In the genomic region with DNA sequence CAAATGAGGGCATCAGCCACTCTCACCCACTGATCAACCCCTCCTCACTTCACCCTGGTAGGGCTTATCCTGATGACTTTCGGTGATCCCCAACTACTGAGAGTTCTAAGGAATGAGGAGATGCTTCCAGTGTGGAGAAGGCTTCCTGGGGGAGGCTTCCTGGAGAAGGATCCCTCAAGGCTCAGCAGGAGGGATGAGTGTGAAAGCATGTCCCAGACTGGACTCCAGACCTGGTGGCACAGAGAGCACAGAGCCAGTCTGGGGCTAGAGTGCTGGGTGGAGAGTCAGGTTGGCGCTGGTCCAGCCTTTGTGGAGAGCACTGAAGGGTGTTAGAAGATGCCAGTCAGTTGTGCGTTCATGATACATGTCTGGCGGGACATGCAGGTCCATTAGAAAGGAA, we compare ENCODE assay signal across 8 cellular contexts. TPM values are rescaled to one million over a fixed set of nuclear protein-coding genes. Genes with fewer than 3 reads are reported as not detected.
DNase-seq lines count a peak whose midpoint lies in the region; ATAC-seq, FAIRE-seq and TF ChIP-seq lines count a peak whose summit lies in the region.
"Had no signal": no experiment of that assay in that cellular context is flagged by ENCODE, and none has a peak within 500 bp of the region (broad histone marks: within the 10 kb centered on the region; RNA-seq: fewer than 3 reads in every experiment).

No MANE protein-coding gene starts in this region.

- no peak overlapping the region for H3K4me3 ChIP-seq in heart left ventricle

- intact Hi-C loops in heart left ventricle (cut with DNase I), result loop anchor here in 3 of 10 donors (5.0 kb wide), 3 partner anchors 40 to 85 kb away; a partner anchor contains a TSS

- TF ChIP-seq CTCF in heart left ventricle (IDR thresholded peaks at IDR 0.05), result no peak

- H3K4me3 Mint-ChIP-seq in activated CD4-positive, alpha-beta memory T cell treated with anti-CD3 and anti-CD28 coated beads, Interleukin-2, amount 10 ng/mL, durations not matched to agents 7 days and 5 days, result no peak overlapping the region
- H3K4me3 Mint-ChIP-seq in stimulated activated naive B cell treated with anti-CD40 and anti-IgM and Interleukin-4, amounts not matched to agents 10 μg/mL and 1 μg/mL and 100 μg/mL, for 72 hours, result no peak overlapping the region

- no peaks in the 10 kb centered on the region for H3K27me3 Mint-ChIP-seq in activated CD4-positive, alpha-beta memory T cell treated with anti-CD3 and anti-CD28 coated beads, Interleukin-2, amount 10 ng/mL, durations not matched to agents 7 days and 5 days
- H3K27me3 Mint-ChIP-seq in stimulated activated naive B cell treated with anti-CD40 and anti-IgM and Interleukin-4, amounts not matched to agents 10 μg/mL and 1 μg/mL and 100 μg/mL, for 72 hours, result no peaks in the 10 kb centered on the region

- H3K27ac ChIP-seq in heart left ventricle, result peak overlapping the region; percentile 35 to 90 (median 80)

- peak; percentile 66 to 79 (median 76) for ATAC-seq in heart left ventricle
- no peak for ATAC-seq in stimulated activated naive B cell treated with anti-CD40 and anti-IgM and Interleukin-4, amounts not matched to agents 10 μg/mL and 1 μg/mL and 100 μg/mL, for 72 hours (replicated peaks)

- H3K36me3 ChIP-seq in heart left ventricle, result peaks cover 0 to 98% (median 87%) of the 10 kb centered on the region in 9 donors

- peak overlapping the region; percentile 59 for H3K27ac Mint-ChIP-seq in activated CD4-positive, alpha-beta memory T cell treated with anti-CD3 and anti-CD28 coated beads, Interleukin-2, amount 10 ng/mL, durations not matched to agents 7 days and 5 days
- H3K27ac Mint-ChIP-seq in stimulated activated naive B cell treated with anti-CD40 and anti-IgM and Interleukin-4, amounts not matched to agents 10 μg/mL and 1 μg/mL and 100 μg/mL, for 72 hours, result peak overlapping the region; percentile 66

- peaks cover 73% of the 10 kb centered on the region for H3K36me3 Mint-ChIP-seq in activated CD4-positive, alpha-beta memory T cell treated with anti-CD3 and anti-CD28 coated beads, Interleukin-2, amount 10 ng/mL, durations not matched to agents 7 days and 5 days (ENCODE audit: low read depth)
- peaks cover 40 to 63% of the 10 kb centered on the region in 2 donors for H3K36me3 Mint-ChIP-seq in stimulated activated naive B cell treated with anti-CD40 and anti-IgM and Interleukin-4, amounts not matched to agents 10 μg/mL and 1 μg/mL and 100 μg/mL, for 72 hours

- H3K4me1 Mint-ChIP-seq in activated CD4-positive, alpha-beta memory T cell treated with anti-CD3 and anti-CD28 coated beads, Interleukin-2, amount 10 ng/mL, durations not matched to agents 7 days and 5 days, result peaks cover 61% of the 10 kb centered on the region
- H3K4me1 Mint-ChIP-seq in stimulated activated naive B cell treated with anti-CD40 and anti-IgM and Interleukin-4, amounts not matched to agents 10 μg/mL and 1 μg/mL and 100 μg/mL, for 72 hours, result peaks cover 6 to 8% of the 10 kb centered on the region in 2 donors

- H3K9me3 Mint-ChIP-seq in activated CD4-positive, alpha-beta memory T cell treated with anti-CD3 and anti-CD28 coated beads, Interleukin-2, amount 10 ng/mL, durations not matched to agents 7 days and 5 days, result no peaks in the 10 kb centered on the region
- H3K9me3 Mint-ChIP-seq in stimulated activated naive B cell treated with anti-CD40 and anti-IgM and Interleukin-4, amounts not matched to agents 10 μg/mL and 1 μg/mL and 100 μg/mL, for 72 hours, result no peaks in the 10 kb centered on the region

- CTCF ChIA-PET in activated CD4-positive, alpha-beta memory T cell treated with anti-CD3 and anti-CD28 coated beads, Interleukin-2, amount 10 ng/mL, durations not matched to agents 7 days and 5 days (lab: Charles Lee), result interaction anchor here (0.6 kb wide), 1 partner anchor 36 kb away, joined by 3 read pairs; no protein-coding TSS in a partner anchor

- TF ChIP-seq POLR2A in H54 (IDR thresholded peaks at IDR 0.05; ENCODE audit: low read depth, low read length), result no peak
- no peak for TF ChIP-seq POLR2A in heart left ventricle (IDR thresholded peaks at IDR 0.05)

- H3K9me3 ChIP-seq in heart left ventricle, result no peaks in the 10 kb centered on the region

- POLR2A ChIA-PET in activated CD4-positive, alpha-beta memory T cell treated with anti-CD3 and anti-CD28 coated beads, Interleukin-2, amount 10 ng/mL, durations not matched to agents 7 days and 5 days (lab: Charles Lee), result interaction anchor here (0.9 to 2.6 kb wide), 5 partner anchors 10 to 84 kb away, joined by 3 to 10 read pairs (median 3); a partner anchor contains a TSS

- no peak for FAIRE-seq in H54 (lab: Jason Lieb, UNC)

- 52 to 59% (median 58%) methylated on average over 4 of the region's 4 CpGs for WGBS in heart left ventricle, 4 donors

- peaks cover 12 to 45% (median 27%) of the 10 kb centered on the region in 12 donors for H3K4me1 ChIP-seq in heart left ventricle

- peak; percentile 49 for DNase-seq in H54 (ENCODE audit: insufficient read length, low spot score)
- DNase-seq in activated CD4-positive, alpha-beta memory T cell treated with anti-CD3 and anti-CD28 coated beads, Interleukin-2, amount 10 ng/mL, durations not matched to agents 7 days and 5 days, result no peak
- DNase-seq in heart left ventricle, result peak in 4 of 5 donors; percentile 59 to 82 (median 72)
- DNase-seq in stimulated activated naive B cell treated with anti-CD40 and anti-IgM and Interleukin-4, amounts not matched to agents 10 μg/mL and 1 μg/mL and 100 μg/mL, for 72 hours, result no peak
- no peak for DNase-seq in effector CD8-positive, alpha-beta T cell (lab: John Stamatoyannopoulos, UW)
- DNase-seq in stimulated activated CD4-positive, alpha-beta T cell treated with anti-CD3 and anti-CD28 coated beads, Interleukin-4, amount 100 ng/mL, for 1 hour, result no peak
- DNase-seq in activated CD8-positive, alpha-beta memory T cell treated with anti-CD3 and anti-CD28 coated beads for 24 hours, result no peak
- DNase-seq: SHP77 treated with DMSO at 0.1 percent for 48 hours had no signal

- H3K27me3 ChIP-seq in heart left ventricle, result no peaks in the 10 kb centered on the region

RNA-seq across cellular contexts. Expression of a gene that starts 53.7 kb away (rescaled TPM):
- total RNA-seq in activated CD4-positive, alpha-beta memory T cell treated with anti-CD3 and anti-CD28 coated beads, Interleukin-2, amount 10 ng/mL, durations not matched to agents 7 days and 5 days, result 1 to 10 TPM; 6.3 to 6.6 TPM
- total RNA-seq in heart left ventricle, result 10 to 100 TPM in 3 of 9 donors, 1 to 10 TPM in 6; 5.1 to 11.8 (median 7.1) TPM
- 1 to 10 TPM; 3.8 to 4.7 TPM for polyA plus RNA-seq in heart left ventricle

Comparison
In these comparisons a context has a peak if more than half of its experiments do, and no peak if none do; other contexts are left out.
1. DNase-seq: peak in H54 (single experiment) and heart left ventricle (4 of 5); none in activated CD4-positive, alpha-beta memory T cell treated with anti-CD3 and anti-CD28 coated beads, Interleukin-2, amount 10 ng/mL, durations not matched to agents 7 days and 5 days (single experiment), stimulated activated naive B cell treated with anti-CD40 and anti-IgM and Interleukin-4, amounts not matched to agents 10 μg/mL and 1 μg/mL and 100 μg/mL, for 72 hours (single experiment), effector CD8-positive, alpha-beta T cell (single experiment), stimulated activated CD4-positive, alpha-beta T cell treated with anti-CD3 and anti-CD28 coated beads, Interleukin-4, amount 100 ng/mL, for 1 hour (single experiment) and activated CD8-positive, alpha-beta memory T cell treated with anti-CD3 and anti-CD28 coated beads for 24 hours (single experiment).
2. ATAC-seq: peak in heart left ventricle (4 of 4); none in stimulated activated naive B cell treated with anti-CD40 and anti-IgM and Interleukin-4, amounts not matched to agents 10 μg/mL and 1 μg/mL and 100 μg/mL, for 72 hours (0 of 2).